Comparison of ENCODE assay signal across 30 cellular contexts in genomic region chr9:22742401-22742800, GRCh38.
"Had no signal": no experiment of that assay in that cellular context is flagged by ENCODE, and none has a peak within 500 bp of the region (broad histone marks: within the 10 kb centered on the region; RNA-seq: fewer than 3 reads in every experiment).

No MANE protein-coding gene starts in this region.

- H3K9me3 ChIP-seq: adrenal gland, body of pancreas, esophagus muscularis mucosa, gastrocnemius medialis had no signal

- H3K27me3 ChIP-seq: adrenal gland, body of pancreas, esophagus muscularis mucosa, foreskin keratinocyte, gastrocnemius medialis had no signal

- H3K36me3 ChIP-seq: adrenal gland, esophagus muscularis mucosa, gastrocnemius medialis had no signal

- DNase-seq: activated CD4-positive, alpha-beta memory T cell treated with anti-CD3 and anti-CD28 coated beads for 36 hours; activated CD4-positive, alpha-beta T cell treated with anti-CD3 and anti-CD28 coated beads for 36 hours; activated CD4-positive, alpha-beta T cell treated with anti-CD3 and anti-CD28 coated beads, Interleukin-2, amount 10 ng/mL, durations not matched to agents 24 days and 14 days; activated CD4-positive, CD25-positive, alpha-beta regulatory T cell; activated CD4-positive, CD25-positive, alpha-beta regulatory T cell treated with anti-CD3 and anti-CD28 coated beads, Interleukin-2, amount 50 U/mL, for 72 hours; activated CD8-positive, alpha-beta memory T cell treated with anti-CD3 and anti-CD28 coated beads, Interleukin-2, amount 10 ng/mL, durations not matched to agents 7 days and 5 days; activated CD8-positive, alpha-beta memory T cell treated with anti-CD3 and anti-CD28 coated beads, Interleukin-2, amount 50 U/mL, for 4 hours; activated CD8-positive, alpha-beta T cell treated with anti-CD3 and anti-CD28 coated beads, Interleukin-2, amount 10 ng/mL, durations not matched to agents 7 days and 5 days; activated effector memory CD4-positive, alpha-beta T cell treated with anti-CD3 and anti-CD28 coated beads, Interleukin-2, amount 50 U/mL, for 16 hours; activated naive CD4-positive, alpha-beta T cell treated with anti-CD3 and anti-CD28 coated beads for 36 hours; activated naive CD8-positive, alpha-beta T cell treated with anti-CD3 and anti-CD28 coated beads for 36 hours; activated naive CD8-positive, alpha-beta T cell treated with anti-CD3 and anti-CD28 coated beads, Interleukin-2, amount 50 U/mL, for 24 hours; activated T-cell treated with anti-CD3 and anti-CD28 coated beads, Interleukin-2, amount 50 U/mL, for 1 hour; activated T-cell treated with anti-CD3 and anti-CD28 coated beads, Interleukin-2, amount 50 U/mL, for 48 hours; adrenal gland; amygdala; aorta; body of pancreas; caudate nucleus; cortex of kidney; dermis blood vessel endothelial cell; effector CD4-positive, alpha-beta T cell; effector memory CD8-positive, alpha-beta T cell; erythroblast; foreskin keratinocyte; gastrocnemius medialis; T-helper 1 cell; T-helper 17 cell; T1000 had no signal

- ATAC-seq: activated CD4-positive, alpha-beta T cell treated with anti-CD3 and anti-CD28 coated beads for 36 hours; activated CD8-positive, alpha-beta memory T cell treated with anti-CD3 and anti-CD28 coated beads, Interleukin-2, amount 10 ng/mL, durations not matched to agents 7 days and 5 days; activated CD8-positive, alpha-beta T cell treated with anti-CD3 and anti-CD28 coated beads, Interleukin-2, amount 10 ng/mL, durations not matched to agents 7 days and 5 days; activated naive CD8-positive, alpha-beta T cell treated with anti-CD3 and anti-CD28 coated beads, Interleukin-2, amount 50 U/mL, for 24 hours; body of pancreas; effector memory CD8-positive, alpha-beta T cell; foreskin keratinocyte; gastrocnemius medialis; T-helper 17 cell had no signal

- H3K4me1 ChIP-seq: adrenal gland, body of pancreas, esophagus muscularis mucosa, foreskin keratinocyte, gastrocnemius medialis had no signal

- H3K27ac ChIP-seq: adrenal gland, body of pancreas, esophagus muscularis mucosa, foreskin keratinocyte, gastrocnemius medialis had no signal

- H3K4me3 ChIP-seq: adrenal gland, body of pancreas, esophagus muscularis mucosa, gastrocnemius medialis had no signal
